In the genomic region with DNA sequence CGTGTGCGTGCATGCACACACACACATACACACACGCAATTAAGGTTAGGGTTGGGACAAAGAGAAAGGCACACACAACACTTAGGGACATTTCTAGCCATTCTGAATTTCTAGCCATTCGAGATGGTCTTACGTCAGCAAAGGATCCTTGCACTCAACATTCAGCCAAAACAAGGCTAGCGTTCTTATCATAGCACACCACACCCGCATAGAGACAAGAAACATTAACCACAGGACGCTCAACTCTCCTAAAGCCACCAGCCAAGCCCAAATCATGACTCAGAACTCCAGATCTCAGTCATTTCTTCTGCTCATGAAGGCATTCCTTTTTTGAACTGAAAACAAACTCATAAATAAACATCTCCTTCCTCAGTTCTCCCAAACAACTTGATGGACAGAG, we compare ENCODE assay signal across 13 cellular contexts.
DNase-seq lines count a peak whose midpoint lies in the region; ATAC-seq, FAIRE-seq and TF ChIP-seq lines count a peak whose summit lies in the region.
"Had no signal": no experiment of that assay in that cellular context is flagged by ENCODE, and none has a peak within 500 bp of the region (broad histone marks: within the 10 kb centered on the region; RNA-seq: fewer than 3 reads in every experiment).

No MANE protein-coding gene starts in this region.

- no peak overlapping the region for H3K27ac Mint-ChIP-seq in T-helper 2 cell treated with Interferon-gamma antibody and Interleukin-4, amounts not matched to agents 5 μg/mL and 100 μg/mL, for 36 hours

- H3K9ac ChIP-seq in HepG2 (ENCODE audit: insufficient read depth, low read depth, low read length), result no peak overlapping the region

- TF ChIP-seq EP300 in HepG2 (IDR thresholded peaks at IDR 0.05; ENCODE audit: low read depth in 2 of 2, low read length in 2 of 2), result no peak
- TF ChIP-seq EP300 in HepG2 (CRISPR knock-in tag; IDR thresholded peaks at IDR 0.05; ENCODE audit: borderline replicate concordance), result no peak

- H3K27me3 ChIP-seq in left ventricle myocardium inferior (ENCODE audit: low read depth) (no peaks in the 10 kb centered on the region), HepG2 (ENCODE audit: control insufficient read depth in 1 of 2, insufficient read depth in 2 of 2, low read length in 2 of 2) (no peaks in the 10 kb centered on the region)
- H3K27me3 ChIP-seq: thyroid gland had no signal

- ATAC-seq in HG02884 (IDR thresholded peaks at IDR 0.05; ENCODE audit: unreplicated experiment) (peak; percentile 50), HepG2 (no peak)

- CTCF ChIA-PET in HepG2 (lab: Yijun Ruan, JAX; ENCODE audit: low intra/inter-chr PET ratio, low total read pairs), result no interaction called here

- H3K79me2 ChIP-seq in HepG2 (ENCODE audit: insufficient read depth, low read length), result no peaks in the 10 kb centered on the region

- H3K9me3 ChIP-seq in left ventricle myocardium inferior (replicated peaks), result no peaks in the 10 kb centered on the region
- no peaks in the 10 kb centered on the region for H3K9me3 ChIP-seq in HepG2 (ENCODE audit: low read length)
- H3K9me3 ChIP-seq: thyroid gland had no signal

- no peak overlapping the region for H3K4me3 ChIP-seq in GM12865 (ENCODE audit: low read depth, low read length)
- no peak overlapping the region for H3K4me3 ChIP-seq in left ventricle myocardium inferior
- no peak overlapping the region for H3K4me3 ChIP-seq in HepG2 (replicated peaks in 1 of 3; ENCODE audit: insufficient read depth in 1 of 3, low read depth in 2 of 3, low read length in 3 of 3)
- H3K4me3 ChIP-seq: thyroid gland had no signal

- DNase-seq in GM12865 (ENCODE audit: low read depth), result peak; percentile 68
- peak; percentile 29 for DNase-seq in T-helper 2 cell treated with Interferon-gamma antibody and Interleukin-4, amounts not matched to agents 5 μg/mL and 100 μg/mL, for 36 hours (ENCODE audit: low spot score)
- DNase-seq in left ventricle myocardium inferior, result no peak
- DNase-seq in HepG2 (ENCODE audit: low spot score), result no peak
- no peak for DNase-seq in HTR-8/SVneo (ENCODE audit: insufficient read length, low spot score)
- no peak for DNase-seq in EL
- DNase-seq in NCI-H526 treated with DMSO at 0.1 percent for 48 hours (lab: John Stamatoyannopoulos, UW), result no peak
- DNase-seq: IMR-90; occipital lobe; stimulated activated CD4-positive, alpha-beta T cell treated with anti-CD3 and anti-CD28 coated beads, Interleukin-4, amount 100 ng/mL, for 4 hours; thyroid gland had no signal

- H4K20me1 ChIP-seq in HepG2 (ENCODE audit: insufficient read depth, low read length), result no peaks in the 10 kb centered on the region

- H2AFZ ChIP-seq in HepG2 (ENCODE audit: low read length), result no peak overlapping the region

- POLR2A ChIA-PET in HepG2 (lab: Yijun Ruan, JAX), result no interaction called here

- TF ChIP-seq CTCF in GM12865 (IDR thresholded peaks at IDR 0.05; ENCODE audit: insufficient read depth, low read depth, low read length, missing control alignments), result no peak
- TF ChIP-seq CTCF in left ventricle myocardium inferior (IDR thresholded peaks at IDR 0.05; ENCODE audit: borderline replicate concordance), result no peak
- no peak for TF ChIP-seq CTCF in HepG2 (CRISPR knock-in tag; IDR thresholded peaks at IDR 0.05)

- no peak overlapping the region for H3K4me3 Mint-ChIP-seq in T-helper 2 cell treated with Interferon-gamma antibody and Interleukin-4, amounts not matched to agents 5 μg/mL and 100 μg/mL, for 36 hours

- peaks cover 7% of the 10 kb centered on the region for H3K4me1 Mint-ChIP-seq in T-helper 2 cell treated with Interferon-gamma antibody and Interleukin-4, amounts not matched to agents 5 μg/mL and 100 μg/mL, for 36 hours (ENCODE audit: low read depth)

- FAIRE-seq in HepG2 (lab: Jason Lieb, UNC) (no peak), HTR-8/SVneo (lab: Jason Lieb, UNC) (no peak)
- FAIRE-seq: islet of Langerhans had no signal

- TF ChIP-seq POLR2A in HepG2 (IDR thresholded peaks at IDR 0.05; ENCODE audit: insufficient read depth in 1 of 2, low read depth in 2 of 2, low read length in 2 of 2), result no peak

- H3K4me2 ChIP-seq in HepG2 (ENCODE audit: low read depth, low read length), result no peak overlapping the region

- H3K36me3 Mint-ChIP-seq in T-helper 2 cell treated with Interferon-gamma antibody and Interleukin-4, amounts not matched to agents 5 μg/mL and 100 μg/mL, for 36 hours (ENCODE audit: low read depth), result no peaks in the 10 kb centered on the region

- H3K36me3 ChIP-seq in left ventricle myocardium inferior (no peaks in the 10 kb centered on the region), HepG2 (replicated peaks in 1 of 2; ENCODE audit: control insufficient read depth in 1 of 2, insufficient read depth in 2 of 2, low read length in 2 of 2) (no peaks in the 10 kb centered on the region)
- H3K36me3 ChIP-seq: thyroid gland had no signal

- intact Hi-C loops in left ventricle myocardium inferior (cut with micrococcal nuclease) (no loop called here), HepG2 (cut with micrococcal nuclease; ENCODE audit: unreplicated experiment) (no loop called here)

- no peaks in the 10 kb centered on the region for H3K9me3 Mint-ChIP-seq in T-helper 2 cell treated with Interferon-gamma antibody and Interleukin-4, amounts not matched to agents 5 μg/mL and 100 μg/mL, for 36 hours

- peaks cover 22% of the 10 kb centered on the region for H3K27me3 Mint-ChIP-seq in T-helper 2 cell treated with Interferon-gamma antibody and Interleukin-4, amounts not matched to agents 5 μg/mL and 100 μg/mL, for 36 hours (ENCODE audit: low read depth)

- BruUV-seq in HepG2 (replicated peaks; lab: Mats Ljungman, UMichigan), result no TSS peak

- WGBS in HepG2 (ENCODE audit: low lambda C conversion rate), result 40% methylated on average over 8 of the region's 8 CpGs

- in situ Hi-C loops in HepG2 (cut with HindIII; ENCODE audit: extremely low pct_ligation_motif_present, low pct_unique_long_range_greater_than_20kb), result no loop called here

- H3K27ac ChIP-seq in left ventricle myocardium inferior (replicated peaks) (peak overlapping the region; percentile 67), HepG2 (ENCODE audit: extremely low read length, insufficient read depth, low read length) (no peak overlapping the region)
- H3K27ac ChIP-seq: thyroid gland had no signal

- peaks cover 36% of the 10 kb centered on the region for H3K4me1 ChIP-seq in left ventricle myocardium inferior
- H3K4me1 ChIP-seq in HepG2 (ENCODE audit: insufficient read depth, low read length), result no peaks in the 10 kb centered on the region
- H3K4me1 ChIP-seq: thyroid gland had no signal

- TF ChIP-seq RAD21 in HepG2 (CRISPR knock-in tag; IDR thresholded peaks at IDR 0.05), result no peak

TF ChIP-seq in HepG2, 621 proteins besides CTCF, POLR2A, EP300 and RAD21 (continues in another document):
- TF ChIP-seq, protein P1, sequence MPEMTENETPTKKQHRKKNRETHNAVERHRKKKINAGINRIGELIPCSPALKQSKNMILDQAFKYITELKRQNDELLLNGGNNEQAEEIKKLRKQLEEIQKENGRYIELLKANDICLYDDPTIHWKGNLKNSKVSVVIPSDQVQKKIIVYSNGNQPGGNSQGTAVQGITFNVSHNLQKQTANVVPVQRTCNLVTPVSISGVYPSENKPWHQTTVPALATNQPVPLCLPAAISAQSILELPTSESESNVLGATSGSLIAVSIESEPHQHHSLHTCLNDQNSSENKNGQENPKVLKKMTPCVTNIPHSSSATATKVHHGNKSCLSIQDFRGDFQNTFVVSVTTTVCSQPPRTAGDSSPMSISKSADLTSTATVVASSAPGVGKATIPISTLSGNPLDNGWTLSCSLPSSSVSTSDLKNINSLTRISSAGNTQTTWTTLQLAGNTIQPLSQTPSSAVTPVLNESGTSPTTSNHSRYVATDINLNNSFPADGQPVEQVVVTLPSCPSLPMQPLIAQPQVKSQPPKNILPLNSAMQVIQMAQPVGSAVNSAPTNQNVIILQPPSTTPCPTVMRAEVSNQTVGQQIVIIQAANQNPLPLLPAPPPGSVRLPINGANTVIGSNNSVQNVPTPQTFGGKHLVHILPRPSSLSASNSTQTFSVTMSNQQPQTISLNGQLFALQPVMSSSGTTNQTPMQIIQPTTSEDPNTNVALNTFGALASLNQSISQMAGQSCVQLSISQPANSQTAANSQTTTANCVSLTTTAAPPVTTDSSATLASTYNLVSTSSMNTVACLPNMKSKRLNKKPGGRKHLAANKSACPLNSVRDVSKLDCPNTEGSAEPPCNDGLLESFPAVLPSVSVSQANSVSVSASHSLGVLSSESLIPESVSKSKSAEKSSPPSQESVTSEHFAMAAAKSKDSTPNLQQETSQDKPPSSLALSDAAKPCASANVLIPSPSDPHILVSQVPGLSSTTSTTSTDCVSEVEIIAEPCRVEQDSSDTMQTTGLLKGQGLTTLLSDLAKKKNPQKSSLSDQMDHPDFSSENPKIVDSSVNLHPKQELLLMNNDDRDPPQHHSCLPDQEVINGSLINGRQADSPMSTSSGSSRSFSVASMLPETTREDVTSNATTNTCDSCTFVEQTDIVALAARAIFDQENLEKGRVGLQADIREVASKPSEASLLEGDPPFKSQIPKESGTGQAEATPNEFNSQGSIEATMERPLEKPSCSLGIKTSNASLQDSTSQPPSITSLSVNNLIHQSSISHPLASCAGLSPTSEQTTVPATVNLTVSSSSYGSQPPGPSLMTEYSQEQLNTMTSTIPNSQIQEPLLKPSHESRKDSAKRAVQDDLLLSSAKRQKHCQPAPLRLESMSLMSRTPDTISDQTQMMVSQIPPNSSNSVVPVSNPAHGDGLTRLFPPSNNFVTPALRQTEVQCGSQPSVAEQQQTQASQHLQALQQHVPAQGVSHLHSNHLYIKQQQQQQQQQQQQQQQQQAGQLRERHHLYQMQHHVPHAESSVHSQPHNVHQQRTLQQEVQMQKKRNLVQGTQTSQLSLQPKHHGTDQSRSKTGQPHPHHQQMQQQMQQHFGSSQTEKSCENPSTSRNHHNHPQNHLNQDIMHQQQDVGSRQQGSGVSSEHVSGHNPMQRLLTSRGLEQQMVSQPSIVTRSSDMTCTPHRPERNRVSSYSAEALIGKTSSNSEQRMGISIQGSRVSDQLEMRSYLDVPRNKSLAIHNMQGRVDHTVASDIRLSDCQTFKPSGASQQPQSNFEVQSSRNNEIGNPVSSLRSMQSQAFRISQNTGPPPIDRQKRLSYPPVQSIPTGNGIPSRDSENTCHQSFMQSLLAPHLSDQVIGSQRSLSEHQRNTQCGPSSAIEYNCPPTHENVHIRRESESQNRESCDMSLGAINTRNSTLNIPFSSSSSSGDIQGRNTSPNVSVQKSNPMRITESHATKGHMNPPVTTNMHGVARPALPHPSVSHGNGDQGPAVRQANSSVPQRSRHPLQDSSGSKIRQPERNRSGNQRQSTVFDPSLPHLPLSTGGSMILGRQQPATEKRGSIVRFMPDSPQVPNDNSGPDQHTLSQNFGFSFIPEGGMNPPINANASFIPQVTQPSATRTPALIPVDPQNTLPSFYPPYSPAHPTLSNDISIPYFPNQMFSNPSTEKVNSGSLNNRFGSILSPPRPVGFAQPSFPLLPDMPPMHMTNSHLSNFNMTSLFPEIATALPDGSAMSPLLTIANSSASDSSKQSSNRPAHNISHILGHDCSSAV (CRISPR knock-in tag; IDR thresholded peaks at IDR 0.05; ENCODE audit: borderline replicate concordance), result no peak
- TF ChIP-seq NFATC3 (CRISPR knock-in tag; IDR thresholded peaks at IDR 0.05) (no peak), MATR3 (CRISPR knock-in tag; IDR thresholded peaks at IDR 0.05) (no peak), ZSCAN25 (CRISPR knock-in tag; IDR thresholded peaks at IDR 0.05) (no peak), ZNF20 (CRISPR knock-in tag; IDR thresholded peaks at IDR 0.05) (no peak), CEBPG (CRISPR knock-in tag; IDR thresholded peaks at IDR 0.05) (no peak)

Comparison
In these comparisons a context has a peak if more than half of its experiments do, and no peak if none do; other contexts are left out.
1. DNase-seq: peak in GM12865 (single experiment) and T-helper 2 cell treated with Interferon-gamma antibody and Interleukin-4, amounts not matched to agents 5 μg/mL and 100 μg/mL, for 36 hours (single experiment); none in left ventricle myocardium inferior (single experiment), HepG2 (single experiment), HTR-8/SVneo (single experiment), EL (single experiment) and NCI-H526 treated with DMSO at 0.1 percent for 48 hours (single experiment).